9 cellular contexts compared by ENCODE assay signal in genomic region chr2:6309415-6310185, GRCh38.
DNase-seq lines count a peak whose midpoint lies in the region; ATAC-seq, FAIRE-seq and TF ChIP-seq lines count a peak whose summit lies in the region.
"Had no signal": no experiment of that assay in that cellular context is flagged by ENCODE, and none has a peak within 500 bp of the region (broad histone marks: within the 10 kb centered on the region; RNA-seq: fewer than 3 reads in every experiment).

No MANE protein-coding gene starts in this region.

- H3K14ac ChIP-seq in H1 (ENCODE audit: insufficient read length), result no peak overlapping the region

- no peak overlapping the region for H2BK5ac ChIP-seq in H1 (ENCODE audit: low read depth, low read length)

- no peak overlapping the region for H3K56ac ChIP-seq in H1 (replicated peaks; ENCODE audit: insufficient read length, low read depth, low read length)

- H2BK120ac ChIP-seq in H1 (replicated peaks; ENCODE audit: low read depth, low read length), result no peak overlapping the region

- H2BK12ac ChIP-seq in H1 (ENCODE audit: low read depth, low read length), result no peak overlapping the region

- H3K79me1 ChIP-seq in H1 (ENCODE audit: low read depth, low read length), result no peaks in the 10 kb centered on the region

- no peaks in the 10 kb centered on the region for H3K23me2 ChIP-seq in H1 (ENCODE audit: low read depth, low read length)

- POLR2A ChIA-PET in H1 (lab: Charles Lee; ENCODE audit: partially characterized antibody), result no interaction called here

- H3K79me2 ChIP-seq in H1 (ENCODE audit: control insufficient read depth in 1 of 2, insufficient read depth in 2 of 2, low read length in 2 of 2), result no peaks in the 10 kb centered on the region

- no peak for TF ChIP-seq RAD21 in H1 (IDR thresholded peaks at IDR 0.05 in 1 of 2, conservative IDR thresholded peaks at IDR 0.05 in 1 of 2; ENCODE audit: low read depth in 2 of 2, low read length in 2 of 2)

- H3K4me3 ChIP-seq in H1 (ENCODE audit: extremely low read depth in 1 of 4, insufficient read depth in 2 of 4, low read depth in 3 of 4, low read length in 4 of 4), result no peak overlapping the region

- H4K5ac ChIP-seq in H1 (ENCODE audit: insufficient read length, low read depth, low read length), result no peak overlapping the region

- no peak overlapping the region for H2AK5ac ChIP-seq in H1 (ENCODE audit: low read depth, low read length)

- 0 out of 2 replicates have a peak overlapping the region, but pooled peaks have one; percentile 21 for H2AFZ ChIP-seq in H1 (ENCODE audit: low read length)

- CTCF ChIA-PET in H1 (lab: Charles Lee; ENCODE audit: partially characterized antibody), result interaction anchor here (1.0 kb wide), 1 partner anchor 218 kb away, joined by 3 read pairs; no protein-coding TSS in a partner anchor

- no peak overlapping the region for H2BK15ac ChIP-seq in H1 (ENCODE audit: low read length)

- TF ChIP-seq EP300 in H1 (IDR thresholded peaks at IDR 0.05; ENCODE audit: borderline replicate concordance in 1 of 2, low read depth in 2 of 2, low read length in 2 of 2), result no peak

- H3K4me2 ChIP-seq in H1 (ENCODE audit: insufficient read depth in 1 of 2, low read depth in 2 of 2, low read length in 2 of 2), result no peak overlapping the region

- H4K20me1 ChIP-seq in H1 (replicated peaks in 1 of 2; ENCODE audit: control insufficient read depth in 1 of 2, insufficient read depth in 2 of 2, low read length in 2 of 2), result no peaks in the 10 kb centered on the region

- H3K9ac ChIP-seq in H1 (replicated peaks in 1 of 4; ENCODE audit: extremely low read depth in 1 of 4, low read depth in 3 of 4, low read length in 3 of 4), result no peak overlapping the region

- no peaks in the 10 kb centered on the region for H3K27me3 ChIP-seq in H1 (replicated peaks in 1 of 4; ENCODE audit: control insufficient read depth in 3 of 4, extremely low read depth in 1 of 4, insufficient read depth in 3 of 4, low read length in 3 of 4)

- H3K27ac ChIP-seq in H1 (ENCODE audit: low read depth, low read length), result no peak overlapping the region

- H4K91ac ChIP-seq in H1 (replicated peaks; ENCODE audit: insufficient read length, low read length), result no peak overlapping the region

- no peaks in the 10 kb centered on the region for H3K9me3 ChIP-seq in H1 (ENCODE audit: insufficient read depth in 2 of 2, low read depth in 1 of 2, low read length in 1 of 2)

- no peak for TF ChIP-seq CTCF in H1 (IDR thresholded peaks at IDR 0.05; ENCODE audit: control extremely low read depth in 1 of 3, insufficient read depth in 1 of 3, low read depth in 1 of 3, low read length in 3 of 3)

- TF ChIP-seq POLR2A in H1 (IDR thresholded peaks at IDR 0.05; ENCODE audit: control extremely low read depth in 1 of 2, low read depth in 2 of 2, low read length in 2 of 2), result no peak

- H3K4ac ChIP-seq in H1 (replicated peaks; ENCODE audit: insufficient read length, low read depth, low read length), result no peak overlapping the region

- H3K23ac ChIP-seq in H1 (ENCODE audit: insufficient read length), result no peak overlapping the region

- ATAC-seq in GM18499 (IDR thresholded peaks at IDR 0.05; ENCODE audit: insufficient read depth, unreplicated experiment) (peak; percentile 75), GM21515 (IDR thresholded peaks at IDR 0.05; ENCODE audit: unreplicated experiment) (peak; percentile 94), HG03135 (IDR thresholded peaks at IDR 0.05; ENCODE audit: unreplicated experiment) (peak; percentile 77)

- no peaks in the 10 kb centered on the region for H3K4me1 ChIP-seq in H1 (replicated peaks in 1 of 4; ENCODE audit: control insufficient read depth in 3 of 4, insufficient read depth in 4 of 4, low read length in 3 of 4)

- no peak for DNase-seq in H1 (ENCODE audit: low read depth in 1 of 2, low spot score in 2 of 2)
- no peak for DNase-seq in activated T-cell treated with anti-CD3 and anti-CD28 coated beads, Interleukin-2, amount 50 U/mL, for 48 hours
- no peak for DNase-seq in DMS153 (lab: John Stamatoyannopoulos, UW)
- no peak for DNase-seq in NCI-H2196 treated with DMSO at 0.1 percent for 48 hours (lab: John Stamatoyannopoulos, UW; ENCODE audit: unreplicated experiment)
- no peak for DNase-seq in DMS 273 (lab: John Stamatoyannopoulos, UW; ENCODE audit: unreplicated experiment)
- DNase-seq: CD8-positive, alpha-beta memory T cell had no signal

- no peaks in the 10 kb centered on the region for H3K36me3 ChIP-seq in H1 (ENCODE audit: control insufficient read depth in 2 of 4, insufficient read depth in 4 of 4, low read length in 3 of 4)

- no peak overlapping the region for H3K18ac ChIP-seq in H1 (ENCODE audit: extremely low read depth, low read length)

- no peak overlapping the region for H2BK20ac ChIP-seq in H1 (ENCODE audit: low read length)

- no peak overlapping the region for H4K8ac ChIP-seq in H1 (ENCODE audit: extremely low read depth, insufficient read depth, low read length)

- FAIRE-seq in H1 (lab: Jason Lieb, UNC), result no peak

- 88% methylated on average over 9 of the region's 9 CpGs; no CpG with 5 or more reads in 1 of the 2 experiments for WGBS in H1 (ENCODE audit: extremely low coverage in 1 of 2, insufficient coverage in 1 of 2, insufficient read length in 1 of 2, insufficient replicate concordance in 2 of 2, low coverage in 1 of 2, low lambda C conversion rate in 2 of 2, missing lambda C conversion rate in 1 of 2), 2 experiments

TF ChIP-seq in H1, 55 proteins besides CTCF, POLR2A, EP300 and RAD21:
- TF ChIP-seq JUN (IDR thresholded peaks at IDR 0.05; ENCODE audit: low read depth, low read length) (no peak), SP1 (IDR thresholded peaks at IDR 0.05; ENCODE audit: low read depth, low read length) (no peak)
TF ChIP-seq in H1: peak in this region for 0.
